8 cellular contexts compared by ENCODE assay signal in genomic region chr12:12032771-12033588, GRCh38. TPM values are rescaled to one million over a fixed set of nuclear protein-coding genes. Genes with fewer than 3 reads are reported as not detected.
DNase-seq lines count a peak whose midpoint lies in the region; ATAC-seq and TF ChIP-seq lines count a peak whose summit lies in the region.

No MANE protein-coding gene starts in this region.

- no peaks in the 10 kb centered on the region for H3K36me3 ChIP-seq in kidney epithelial cell (ENCODE audit: control insufficient read depth, insufficient read depth, low read length)

- DNase-seq in C1 segment of cervical spinal cord (lab: John Stamatoyannopoulos, UW) (peak in 12 of 14 donors; percentile 35 to 76 (median 67)), HCEC 1CT (peak; percentile 60), NCI-H2196 treated with DMSO at 0.1 percent for 48 hours (lab: John Stamatoyannopoulos, UW; ENCODE audit: unreplicated experiment) (peak; percentile 77), choroid plexus epithelial cell (ENCODE audit: low read depth) (peak; percentile 94), kidney epithelial cell (ENCODE audit: low read depth) (peak; percentile 60)
- peak; percentile 57 for DNase-seq in activated CD4-positive, alpha-beta T cell treated with anti-CD3 and anti-CD28 coated beads for 1 hour
- peak; percentile 67 for DNase-seq in stimulated activated CD4-positive, alpha-beta T cell treated with anti-CD3 and anti-CD28 coated beads, Interleukin-12 subunit alpha, Interleukin-12 subunit beta, amount 100 ng/mL, for 4 hours

- TF ChIP-seq CTCF in choroid plexus epithelial cell (conservative IDR thresholded peaks at IDR 0.05; ENCODE audit: low read depth, low read length) = peak; percentile 90
- TF ChIP-seq CTCF in kidney epithelial cell (IDR thresholded peaks at IDR 0.05; ENCODE audit: insufficient read depth, low read length, poor library complexity, severe bottlenecking) = peak; percentile 81

- H3K4me3 ChIP-seq in choroid plexus epithelial cell (ENCODE audit: low read depth, low read length) = peak overlapping the region; percentile 40
- peak overlapping the region; percentile 30 for H3K4me3 ChIP-seq in kidney epithelial cell (ENCODE audit: low read depth, low read length)

- ATAC-seq in HG03039 (IDR thresholded peaks at IDR 0.05; ENCODE audit: unreplicated experiment) = no peak

- H3K27me3 ChIP-seq in kidney epithelial cell (ENCODE audit: control insufficient read depth, insufficient read depth, low read length) = no peaks in the 10 kb centered on the region

RNA-seq across cellular contexts. Expression of gene BCL2L14, which starts 37.8 kb away (rescaled TPM):
- total RNA-seq in kidney epithelial cell = not detected in 2 replicates
